In the genomic region with DNA sequence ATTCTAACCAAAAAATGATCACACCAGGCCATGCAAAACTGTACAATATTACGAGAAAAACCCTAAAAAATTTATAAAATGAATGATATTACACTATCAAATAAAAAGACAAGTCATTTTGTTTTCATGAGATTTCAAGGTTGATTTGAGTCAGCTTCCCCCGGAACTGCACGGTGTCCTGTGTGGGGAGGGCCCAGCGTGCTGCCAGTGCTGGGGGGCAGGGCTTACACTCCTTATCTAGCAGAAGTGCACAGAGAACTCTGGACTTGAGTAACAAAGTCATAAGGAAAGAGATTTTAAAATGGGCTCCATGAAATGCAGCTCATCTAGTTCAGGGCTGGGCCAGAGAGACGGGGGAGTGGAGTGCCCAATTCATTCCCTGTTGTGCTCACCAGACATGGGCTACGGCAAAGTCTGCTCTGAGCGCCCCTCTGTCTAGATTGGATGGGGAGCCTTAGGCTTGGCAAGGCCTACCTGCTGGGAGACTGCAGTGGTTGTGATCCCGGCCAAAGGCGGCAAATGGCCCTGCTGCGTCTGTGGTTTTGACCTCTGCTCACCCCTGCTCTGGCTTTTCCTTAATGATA, we compare ENCODE assay signal across 1 cellular context.
TF ChIP-seq lines count a peak whose summit lies in the region.

No MANE protein-coding gene starts in this region.

TF ChIP-seq in K562, 482 proteins besides CTCF, POLR2A, EP300 and RAD21 (continued from another document and continues in another):
- TF ChIP-seq HNRNPK (IDR thresholded peaks at IDR 0.05; ENCODE audit: low read depth, low read length, poor library complexity, severe bottlenecking): no peak
- no peak for TF ChIP-seq ZNF589 (CRISPR knock-in tag; IDR thresholded peaks at IDR 0.05; ENCODE audit: low read depth)
- no peak for TF ChIP-seq TGIF2 (CRISPR knock-in tag; IDR thresholded peaks at IDR 0.05)
- TF ChIP-seq TBL1XR1 (IDR thresholded peaks at IDR 0.05; ENCODE audit: low read length in 2 of 2): no peak
- no peak for TF ChIP-seq HLTF (IDR thresholded peaks at IDR 0.05)
- no peak for TF ChIP-seq HES1 (IDR thresholded peaks at IDR 0.05; ENCODE audit: low read depth)
- peak; percentile 65; the same call in 1 of the 2 replicates for TF ChIP-seq SMAD4 (CRISPR knock-in tag; conservative IDR thresholded peaks at IDR 0.05)
- TF ChIP-seq ZNF766 (CRISPR knock-in tag; conservative IDR thresholded peaks at IDR 0.05): no peak; the same call in 1 of the 2 replicates
- TF ChIP-seq BCLAF1 (IDR thresholded peaks at IDR 0.05; ENCODE audit: borderline replicate concordance in 1 of 2, control insufficient read depth in 1 of 2, low read depth in 2 of 2, low read length in 1 of 2): no peak
- no peak for TF ChIP-seq MEF2A (IDR thresholded peaks at IDR 0.05; ENCODE audit: control insufficient read depth, low read depth, low read length)
- TF ChIP-seq ZKSCAN1 (IDR thresholded peaks at IDR 0.05; ENCODE audit: low read depth, low read length): no peak
- no peak for TF ChIP-seq ZNF184 (CRISPR knock-in tag; IDR thresholded peaks at IDR 0.05)
- no peak for TF ChIP-seq THAP7 (CRISPR knock-in tag; IDR thresholded peaks at IDR 0.05)
- no peak for TF ChIP-seq GTF2E2 (tag; IDR thresholded peaks at IDR 0.05)
- TF ChIP-seq, protein P1, sequence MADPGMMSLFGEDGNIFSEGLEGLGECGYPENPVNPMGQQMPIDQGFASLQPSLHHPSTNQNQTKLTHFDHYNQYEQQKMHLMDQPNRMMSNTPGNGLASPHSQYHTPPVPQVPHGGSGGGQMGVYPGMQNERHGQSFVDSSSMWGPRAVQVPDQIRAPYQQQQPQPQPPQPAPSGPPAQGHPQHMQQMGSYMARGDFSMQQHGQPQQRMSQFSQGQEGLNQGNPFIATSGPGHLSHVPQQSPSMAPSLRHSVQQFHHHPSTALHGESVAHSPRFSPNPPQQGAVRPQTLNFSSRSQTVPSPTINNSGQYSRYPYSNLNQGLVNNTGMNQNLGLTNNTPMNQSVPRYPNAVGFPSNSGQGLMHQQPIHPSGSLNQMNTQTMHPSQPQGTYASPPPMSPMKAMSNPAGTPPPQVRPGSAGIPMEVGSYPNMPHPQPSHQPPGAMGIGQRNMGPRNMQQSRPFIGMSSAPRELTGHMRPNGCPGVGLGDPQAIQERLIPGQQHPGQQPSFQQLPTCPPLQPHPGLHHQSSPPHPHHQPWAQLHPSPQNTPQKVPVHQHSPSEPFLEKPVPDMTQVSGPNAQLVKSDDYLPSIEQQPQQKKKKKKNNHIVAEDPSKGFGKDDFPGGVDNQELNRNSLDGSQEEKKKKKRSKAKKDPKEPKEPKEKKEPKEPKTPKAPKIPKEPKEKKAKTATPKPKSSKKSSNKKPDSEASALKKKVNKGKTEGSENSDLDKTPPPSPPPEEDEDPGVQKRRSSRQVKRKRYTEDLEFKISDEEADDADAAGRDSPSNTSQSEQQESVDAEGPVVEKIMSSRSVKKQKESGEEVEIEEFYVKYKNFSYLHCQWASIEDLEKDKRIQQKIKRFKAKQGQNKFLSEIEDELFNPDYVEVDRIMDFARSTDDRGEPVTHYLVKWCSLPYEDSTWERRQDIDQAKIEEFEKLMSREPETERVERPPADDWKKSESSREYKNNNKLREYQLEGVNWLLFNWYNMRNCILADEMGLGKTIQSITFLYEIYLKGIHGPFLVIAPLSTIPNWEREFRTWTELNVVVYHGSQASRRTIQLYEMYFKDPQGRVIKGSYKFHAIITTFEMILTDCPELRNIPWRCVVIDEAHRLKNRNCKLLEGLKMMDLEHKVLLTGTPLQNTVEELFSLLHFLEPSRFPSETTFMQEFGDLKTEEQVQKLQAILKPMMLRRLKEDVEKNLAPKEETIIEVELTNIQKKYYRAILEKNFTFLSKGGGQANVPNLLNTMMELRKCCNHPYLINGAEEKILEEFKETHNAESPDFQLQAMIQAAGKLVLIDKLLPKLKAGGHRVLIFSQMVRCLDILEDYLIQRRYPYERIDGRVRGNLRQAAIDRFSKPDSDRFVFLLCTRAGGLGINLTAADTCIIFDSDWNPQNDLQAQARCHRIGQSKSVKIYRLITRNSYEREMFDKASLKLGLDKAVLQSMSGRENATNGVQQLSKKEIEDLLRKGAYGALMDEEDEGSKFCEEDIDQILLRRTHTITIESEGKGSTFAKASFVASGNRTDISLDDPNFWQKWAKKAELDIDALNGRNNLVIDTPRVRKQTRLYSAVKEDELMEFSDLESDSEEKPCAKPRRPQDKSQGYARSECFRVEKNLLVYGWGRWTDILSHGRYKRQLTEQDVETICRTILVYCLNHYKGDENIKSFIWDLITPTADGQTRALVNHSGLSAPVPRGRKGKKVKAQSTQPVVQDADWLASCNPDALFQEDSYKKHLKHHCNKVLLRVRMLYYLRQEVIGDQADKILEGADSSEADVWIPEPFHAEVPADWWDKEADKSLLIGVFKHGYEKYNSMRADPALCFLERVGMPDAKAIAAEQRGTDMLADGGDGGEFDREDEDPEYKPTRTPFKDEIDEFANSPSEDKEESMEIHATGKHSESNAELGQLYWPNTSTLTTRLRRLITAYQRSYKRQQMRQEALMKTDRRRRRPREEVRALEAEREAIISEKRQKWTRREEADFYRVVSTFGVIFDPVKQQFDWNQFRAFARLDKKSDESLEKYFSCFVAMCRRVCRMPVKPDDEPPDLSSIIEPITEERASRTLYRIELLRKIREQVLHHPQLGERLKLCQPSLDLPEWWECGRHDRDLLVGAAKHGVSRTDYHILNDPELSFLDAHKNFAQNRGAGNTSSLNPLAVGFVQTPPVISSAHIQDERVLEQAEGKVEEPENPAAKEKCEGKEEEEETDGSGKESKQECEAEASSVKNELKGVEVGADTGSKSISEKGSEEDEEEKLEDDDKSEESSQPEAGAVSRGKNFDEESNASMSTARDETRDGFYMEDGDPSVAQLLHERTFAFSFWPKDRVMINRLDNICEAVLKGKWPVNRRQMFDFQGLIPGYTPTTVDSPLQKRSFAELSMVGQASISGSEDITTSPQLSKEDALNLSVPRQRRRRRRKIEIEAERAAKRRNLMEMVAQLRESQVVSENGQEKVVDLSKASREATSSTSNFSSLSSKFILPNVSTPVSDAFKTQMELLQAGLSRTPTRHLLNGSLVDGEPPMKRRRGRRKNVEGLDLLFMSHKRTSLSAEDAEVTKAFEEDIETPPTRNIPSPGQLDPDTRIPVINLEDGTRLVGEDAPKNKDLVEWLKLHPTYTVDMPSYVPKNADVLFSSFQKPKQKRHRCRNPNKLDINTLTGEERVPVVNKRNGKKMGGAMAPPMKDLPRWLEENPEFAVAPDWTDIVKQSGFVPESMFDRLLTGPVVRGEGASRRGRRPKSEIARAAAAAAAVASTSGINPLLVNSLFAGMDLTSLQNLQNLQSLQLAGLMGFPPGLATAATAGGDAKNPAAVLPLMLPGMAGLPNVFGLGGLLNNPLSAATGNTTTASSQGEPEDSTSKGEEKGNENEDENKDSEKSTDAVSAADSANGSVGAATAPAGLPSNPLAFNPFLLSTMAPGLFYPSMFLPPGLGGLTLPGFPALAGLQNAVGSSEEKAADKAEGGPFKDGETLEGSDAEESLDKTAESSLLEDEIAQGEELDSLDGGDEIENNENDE (IDR thresholded peaks at IDR 0.05; ENCODE audit: low read depth, low read length): no peak
- TF ChIP-seq GATAD2B (IDR thresholded peaks at IDR 0.05; ENCODE audit: borderline replicate concordance): no peak
- no peak for TF ChIP-seq NR3C1 (CRISPR knock-in tag; IDR thresholded peaks at IDR 0.05)
- TF ChIP-seq RBBP5 (IDR thresholded peaks at IDR 0.05; ENCODE audit: borderline replicate concordance, insufficient read depth, low read length, poor library complexity, severe bottlenecking): peak; percentile 67
- TF ChIP-seq ZNF785 (CRISPR knock-in tag; IDR thresholded peaks at IDR 0.05): no peak
- TF ChIP-seq ILF3 (IDR thresholded peaks at IDR 0.05; ENCODE audit: borderline replicate concordance): no peak
- TF ChIP-seq EGR1 (conservative IDR thresholded peaks at IDR 0.05): no peak
- TF ChIP-seq NRF1 (conservative IDR thresholded peaks at IDR 0.05 in 1 of 2, IDR thresholded peaks at IDR 0.05 in 1 of 2): 0 out of 4 replicates have a peak, but pooled peaks of 1 of the 2 experiments have one; percentile 13
- no peak for TF ChIP-seq TSHZ1 (CRISPR knock-in tag; IDR thresholded peaks at IDR 0.05)
- TF ChIP-seq ZNF316 (IDR thresholded peaks at IDR 0.05): no peak
- TF ChIP-seq, protein P2, sequence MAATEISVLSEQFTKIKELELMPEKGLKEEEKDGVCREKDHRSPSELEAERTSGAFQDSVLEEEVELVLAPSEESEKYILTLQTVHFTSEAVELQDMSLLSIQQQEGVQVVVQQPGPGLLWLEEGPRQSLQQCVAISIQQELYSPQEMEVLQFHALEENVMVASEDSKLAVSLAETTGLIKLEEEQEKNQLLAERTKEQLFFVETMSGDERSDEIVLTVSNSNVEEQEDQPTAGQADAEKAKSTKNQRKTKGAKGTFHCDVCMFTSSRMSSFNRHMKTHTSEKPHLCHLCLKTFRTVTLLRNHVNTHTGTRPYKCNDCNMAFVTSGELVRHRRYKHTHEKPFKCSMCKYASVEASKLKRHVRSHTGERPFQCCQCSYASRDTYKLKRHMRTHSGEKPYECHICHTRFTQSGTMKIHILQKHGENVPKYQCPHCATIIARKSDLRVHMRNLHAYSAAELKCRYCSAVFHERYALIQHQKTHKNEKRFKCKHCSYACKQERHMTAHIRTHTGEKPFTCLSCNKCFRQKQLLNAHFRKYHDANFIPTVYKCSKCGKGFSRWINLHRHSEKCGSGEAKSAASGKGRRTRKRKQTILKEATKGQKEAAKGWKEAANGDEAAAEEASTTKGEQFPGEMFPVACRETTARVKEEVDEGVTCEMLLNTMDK (IDR thresholded peaks at IDR 0.05; ENCODE audit: borderline replicate concordance, insufficient read depth, low read depth, low read length, poor library complexity, severe bottlenecking): no peak
- TF ChIP-seq ZNF41 (CRISPR knock-in tag; conservative IDR thresholded peaks at IDR 0.05): 0 out of 2 replicates have a peak, but pooled peaks have one; percentile 16
- TF ChIP-seq ZNF77 (CRISPR knock-in tag; IDR thresholded peaks at IDR 0.05): no peak
- no peak for TF ChIP-seq SP1 (CRISPR knock-in tag; IDR thresholded peaks at IDR 0.05)
- peak; percentile 51; the same call in 1 of the 2 replicates for TF ChIP-seq CXXC5 (CRISPR knock-in tag; IDR thresholded peaks at IDR 0.05)
